Comparison of ENCODE assay signal across 1 cellular context in genomic region chr6:10382322-10382721, GRCh38.
TF ChIP-seq lines count a peak whose summit lies in the region.

No MANE protein-coding gene starts in this region.

TF ChIP-seq in H1, 55 proteins besides CTCF, POLR2A, EP300 and RAD21:
- TF ChIP-seq BACH1 (IDR thresholded peaks at IDR 0.05; ENCODE audit: low read length): peak; percentile 22; the same call in 1 of the 2 replicates
- no peak for TF ChIP-seq RFX5 (IDR thresholded peaks at IDR 0.05; ENCODE audit: borderline replicate concordance, low read depth, low read length)
- peak; percentile 61 for TF ChIP-seq EZH2 (IDR thresholded peaks at IDR 0.05; ENCODE audit: low read depth, low read length, severe bottlenecking)
- TF ChIP-seq RNF2 (IDR thresholded peaks at IDR 0.05; ENCODE audit: borderline replicate concordance, low read depth, low read length, missing control alignments, poor library complexity, severe bottlenecking): peak; percentile 44
- no peak for TF ChIP-seq MAX (IDR thresholded peaks at IDR 0.05)
- TF ChIP-seq USF2 (IDR thresholded peaks at IDR 0.05; ENCODE audit: low read length): no peak
- TF ChIP-seq TAF1 (IDR thresholded peaks at IDR 0.05; ENCODE audit: low read depth, low read length): no peak
- no peak for TF ChIP-seq SP1 (IDR thresholded peaks at IDR 0.05; ENCODE audit: low read depth, low read length)
- TF ChIP-seq SIN3A (conservative IDR thresholded peaks at IDR 0.05 in 1 of 2, IDR thresholded peaks at IDR 0.05 in 1 of 2; ENCODE audit: low read depth in 1 of 2, low read length in 2 of 2): no peak
- no peak for TF ChIP-seq CTBP2 (IDR thresholded peaks at IDR 0.05; ENCODE audit: borderline replicate concordance, insufficient read depth, insufficient read length, low read length)
- no peak for TF ChIP-seq YY1 (IDR thresholded peaks at IDR 0.05; ENCODE audit: low read depth, low read length)
- TF ChIP-seq MAFK (IDR thresholded peaks at IDR 0.05; ENCODE audit: low read depth, low read length): peak; percentile 17; the same call in 1 of the 2 replicates
- 0 out of 2 replicates have a peak, but pooled peaks have one; percentile 12 for TF ChIP-seq SUZ12 (IDR thresholded peaks at IDR 0.05; ENCODE audit: low read length)
- TF ChIP-seq ZNF274 (IDR thresholded peaks at IDR 0.05; ENCODE audit: borderline replicate concordance, extremely low read depth, low read length): no peak
- no peak for TF ChIP-seq SIX5 (IDR thresholded peaks at IDR 0.05; ENCODE audit: low read depth, low read length)
- TF ChIP-seq NANOG (IDR thresholded peaks at IDR 0.05; ENCODE audit: insufficient read depth, low read depth, low read length, poor library complexity, severe bottlenecking): no peak
- no peak for TF ChIP-seq POLR2AphosphoS5 (IDR thresholded peaks at IDR 0.05; ENCODE audit: low read depth, low read length)
- no peak for TF ChIP-seq POU5F1 (IDR thresholded peaks at IDR 0.05; ENCODE audit: low read depth, low read length)
- no peak for TF ChIP-seq CREB1 (IDR thresholded peaks at IDR 0.05)
- no peak for TF ChIP-seq ATF3 (IDR thresholded peaks at IDR 0.05; ENCODE audit: insufficient read depth, low read depth, low read length)
- no peak for TF ChIP-seq RXRA (IDR thresholded peaks at IDR 0.05; ENCODE audit: insufficient read depth, low read depth, low read length)
- no peak for TF ChIP-seq SRF (IDR thresholded peaks at IDR 0.05; ENCODE audit: low read depth, low read length)
- TF ChIP-seq CHD2 (IDR thresholded peaks at IDR 0.05; ENCODE audit: low read length): no peak
